ENCODE assay signal across 17 cellular contexts in genomic region chr6:39997101-39997635, GRCh38.
A peak's percentile ranks its signal among the peaks of the same experiment; 100 is the strongest.
DNase-seq lines count a peak whose midpoint lies in the region; ATAC-seq and TF ChIP-seq lines count a peak whose summit lies in the region.
"Had no signal": no experiment of that assay in that cellular context is flagged by ENCODE, and none has a peak within 500 bp of the region (broad histone marks: within the 10 kb centered on the region; RNA-seq: fewer than 3 reads in every experiment).

No MANE protein-coding gene starts in this region.

- 77 to 85% methylated on average over 8 of the region's 8 CpGs for WGBS in esophagus squamous epithelium, 2 donors
- 70 to 83% methylated on average over 3 to 8 of the region's 8 CpGs for WGBS in transverse colon (ENCODE audit: low coverage in 1 of 2), 2 donors

- H3K9me2 ChIP-seq in PC-3 (replicated peaks; ENCODE audit: low read length), result no peaks in the 10 kb centered on the region

- peaks cover 0 to 85% (median 0%) of the 10 kb centered on the region in 3 donors for H3K4me1 ChIP-seq in esophagus squamous epithelium
- H3K4me1 ChIP-seq in transverse colon, result peaks cover 0 to 13% (median 7%) of the 10 kb centered on the region in 4 donors
- no peaks in the 10 kb centered on the region for H3K4me1 ChIP-seq in PC-3 (ENCODE audit: insufficient read depth, low read length)
- no peaks in the 10 kb centered on the region for H3K4me1 ChIP-seq in right atrium auricular region
- H3K4me1 ChIP-seq: BLaER1 treated with 17β-estradiol and CSF1 and Interleukin-3, amounts not matched to agents 10 nM and 100 nM; HAP-1 had no signal

- H3K36me3 ChIP-seq in esophagus squamous epithelium (no peaks in the 10 kb centered on the region), transverse colon (no peaks in the 10 kb centered on the region), PC-3 (ENCODE audit: low read depth, low read length) (no peaks in the 10 kb centered on the region), right atrium auricular region (no peaks in the 10 kb centered on the region)
- H3K36me3 ChIP-seq: BLaER1 treated with 17β-estradiol and CSF1 and Interleukin-3, amounts not matched to agents 10 nM and 100 nM; HAP-1 had no signal

- intact Hi-C loops in esophagus squamous epithelium (cut with DNase I) (no loop called here), transverse colon (cut with DNase I; ENCODE audit: low total_unique reads) (no loop called here), PC-3 (cut with micrococcal nuclease) (no loop called here)

- ATAC-seq in PC-3, result no peak
- ATAC-seq: GM12878, T-cell had no signal

- TF ChIP-seq EP300 in transverse colon (IDR thresholded peaks at IDR 0.05; ENCODE audit: low read depth), result no peak

- in situ Hi-C loops in transverse colon (cut with MboI; ENCODE audit: low pct_ligation_motif_present in 1 of 4, low pct_unique_long_range_greater_than_20kb in 1 of 4, low sequenced_read_pairs in 3 of 4), result loop anchor here in 1 of 4 donors (25.0 kb wide), 1 partner anchor 1040 kb away; the partner anchor contains the start of genes TSPO2 and UNC5CL

- peak overlapping the region in 3 of 4 donors; percentile 58 to 81 (median 71) for H3K27ac ChIP-seq in esophagus squamous epithelium
- no peak overlapping the region for H3K27ac ChIP-seq in transverse colon
- no peak overlapping the region for H3K27ac ChIP-seq in PC-3 (ENCODE audit: low read length)
- no peak overlapping the region for H3K27ac ChIP-seq in right atrium auricular region
- H3K27ac ChIP-seq: 22Rv1; BLaER1 treated with 17β-estradiol and CSF1 and Interleukin-3, amounts not matched to agents 10 nM and 100 nM had no signal

- no peaks in the 10 kb centered on the region for H4K20me1 ChIP-seq in PC-3 (ENCODE audit: low read length)
- H4K20me1 ChIP-seq: BLaER1 treated with 17β-estradiol and CSF1 and Interleukin-3, amounts not matched to agents 10 nM and 100 nM had no signal

- peaks cover 0 to 39% (median 13%) of the 10 kb centered on the region in 3 donors for H3K9me3 ChIP-seq in esophagus squamous epithelium
- peaks cover 17 to 18% of the 10 kb centered on the region in 2 donors for H3K9me3 ChIP-seq in transverse colon
- H3K9me3 ChIP-seq in PC-3 (ENCODE audit: low read length), result peaks cover 30% of the 10 kb centered on the region
- H3K9me3 ChIP-seq in right atrium auricular region, result peaks cover 0 to 43% of the 10 kb centered on the region in 2 donors
- H3K9me3 ChIP-seq: HAP-1 had no signal

- H3K4me3 ChIP-seq in esophagus squamous epithelium, result no peak overlapping the region
- H3K4me3 ChIP-seq in transverse colon, result no peak overlapping the region
- no peak overlapping the region for H3K4me3 ChIP-seq in PC-3 (ENCODE audit: low read length)
- no peak overlapping the region for H3K4me3 ChIP-seq in right atrium auricular region
- H3K4me3 ChIP-seq: BLaER1 treated with 17β-estradiol and CSF1 and Interleukin-3, amounts not matched to agents 10 nM and 100 nM; GM12878; HAP-1 had no signal

- H3F3A ChIP-seq in PC-3 (ENCODE audit: low read length, unreplicated experiment), result no peaks in the 10 kb centered on the region

- DNase-seq in NCI-H1417 (lab: John Stamatoyannopoulos, UW) (peak; percentile 31 to 68 (median 54)), NCI-H1417 treated with DMSO at 0.1 percent for 48 hours (lab: John Stamatoyannopoulos, UW) (no peak), NCI-H2029 treated with DMSO at 0.1 percent for 48 hours (lab: John Stamatoyannopoulos, UW) (peak; percentile 74), NCI-H510A treated with DMSO at 0.1 percent for 48 hours (lab: John Stamatoyannopoulos, UW) (peak; percentile 58), esophagus squamous epithelium (lab: John Stamatoyannopoulos, UW) (no peak), transverse colon (no peak), PC-3 (no peak), right atrium auricular region (ENCODE audit: low spot score) (no peak)
- DNase-seq: IMR-90; Kasumi-1; NCI-H187 treated with DMSO at 0.1 percent for 48 hours; NK-92 treated with Interleukin-12 subunit alpha and Interleukin-12 subunit beta, amount 100 ng/mL, for 24 hours; T-cell had no signal

- no peaks in the 10 kb centered on the region for H3K79me2 ChIP-seq in PC-3 (ENCODE audit: low read length)

- no peak overlapping the region for H2AFZ ChIP-seq in PC-3 (ENCODE audit: low read length)

- no peak for TF ChIP-seq CTCF in esophagus squamous epithelium (IDR thresholded peaks at IDR 0.05)
- TF ChIP-seq CTCF in transverse colon (IDR thresholded peaks at IDR 0.05), result no peak
- no peak for TF ChIP-seq CTCF in PC-3 (conservative IDR thresholded peaks at IDR 0.05; ENCODE audit: low read depth, low read length)
- no peak for TF ChIP-seq CTCF in right atrium auricular region (IDR thresholded peaks at IDR 0.05)

- TF ChIP-seq POLR2A in esophagus squamous epithelium (IDR thresholded peaks at IDR 0.05), result no peak
- TF ChIP-seq POLR2A in transverse colon (IDR thresholded peaks at IDR 0.05), result no peak

- H3K4me2 ChIP-seq in PC-3 (ENCODE audit: low read length), result no peak overlapping the region
- H3K4me2 ChIP-seq: BLaER1 treated with 17β-estradiol and CSF1 and Interleukin-3, amounts not matched to agents 10 nM and 100 nM had no signal

- no TSS peak for BruUV-seq in PC-3 (replicated peaks; lab: Mats Ljungman, UMichigan)

- H3K27me3 ChIP-seq in esophagus squamous epithelium (no peaks in the 10 kb centered on the region), transverse colon (no peaks in the 10 kb centered on the region), PC-3 (ENCODE audit: low read length) (no peaks in the 10 kb centered on the region), right atrium auricular region (no peaks in the 10 kb centered on the region)
- H3K27me3 ChIP-seq: BLaER1 treated with 17β-estradiol and CSF1 and Interleukin-3, amounts not matched to agents 10 nM and 100 nM had no signal

- CTCF ChIA-PET in PC-3 (lab: Charles Lee), result no interaction called here

- no peak overlapping the region for H3K9ac ChIP-seq in PC-3 (ENCODE audit: low read length)
- H3K9ac ChIP-seq: BLaER1 treated with 17β-estradiol and CSF1 and Interleukin-3, amounts not matched to agents 10 nM and 100 nM had no signal

- POLR2A ChIA-PET in PC-3 (lab: Charles Lee; ENCODE audit: unreplicated experiment), result no interaction called here

Comparison
In these comparisons a context has a peak if more than half of its experiments do, and no peak if none do; other contexts are left out.
1. DNase-seq: peak in NCI-H1417 (3 of 3), NCI-H2029 treated with DMSO at 0.1 percent for 48 hours (single experiment) and NCI-H510A treated with DMSO at 0.1 percent for 48 hours (single experiment); none in NCI-H1417 treated with DMSO at 0.1 percent for 48 hours (single experiment), esophagus squamous epithelium (single experiment), transverse colon (single experiment), PC-3 (single experiment) and right atrium auricular region (single experiment).
2. H3K27ac ChIP-seq: peak in esophagus squamous epithelium (3 of 4); none in transverse colon (0 of 4), PC-3 (single experiment) and right atrium auricular region (0 of 2).